In the genomic region with DNA sequence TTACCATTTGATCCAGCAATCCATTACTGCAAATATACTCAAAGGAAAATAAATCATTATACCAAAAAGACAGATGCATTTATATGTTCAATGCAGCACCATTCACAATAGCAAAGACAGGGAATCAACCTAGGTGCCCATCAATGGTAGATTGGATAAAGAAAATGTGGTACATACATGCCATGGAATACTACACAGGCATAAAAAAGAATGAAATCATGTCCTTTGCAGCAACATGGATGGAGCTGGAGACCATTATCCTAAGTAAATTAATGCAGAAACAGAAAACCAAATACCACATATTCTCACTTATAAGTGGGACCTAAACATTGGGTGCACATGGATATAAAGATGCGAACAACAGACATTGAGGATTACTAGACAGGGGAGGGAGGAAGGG, we compare ENCODE assay signal across 6 cellular contexts.
DNase-seq lines count a peak whose midpoint lies in the region; ATAC-seq, FAIRE-seq and TF ChIP-seq lines count a peak whose summit lies in the region.
"Not testable (repeated sequence)": the region's sequence is repeated elsewhere in the genome, so short reads cannot be mapped to it uniquely, and the experiment has no call there.

No MANE protein-coding gene starts in this region.

- H3K79me2 ChIP-seq in GM12878 (ENCODE audit: control insufficient read depth, insufficient read depth, low read length) = not testable (repeated sequence)
- peaks cover 23% of the 10 kb centered on the region for H3K79me2 ChIP-seq in K562 (ENCODE audit: control insufficient read depth, insufficient read depth, low read length)

- not testable (repeated sequence) for BruUV-seq in GM12878 (replicated peaks; lab: Mats Ljungman, UMichigan); K562 (replicated peaks; lab: Mats Ljungman, UMichigan)

- H2AFZ ChIP-seq in GM12878 (ENCODE audit: control insufficient read depth, low read depth, low read length); K562 (ENCODE audit: low read depth, low read length): not testable (repeated sequence)

- POLR2A ChIA-PET in HEK293 (lab: Yijun Ruan, JAX); GM12878 (lab: Charles Lee); K562 (lab: Yijun Ruan, JAX): not testable (repeated sequence)

- not testable (repeated sequence) for H3K9ac ChIP-seq in GM12878 (ENCODE audit: control insufficient read depth, insufficient read depth, low read length); K562 (ENCODE audit: insufficient read depth in 1 of 2, low read depth in 2 of 2, low read length in 2 of 2)

- WGBS in GM12878 (ENCODE audit: insufficient coverage, insufficient replicate concordance, low lambda C conversion rate, missing lambda C conversion rate) = 95% methylated on average over 1 of the region's 1 CpG
- WGBS in K562 (ENCODE audit: insufficient coverage, low coverage, missing lambda C conversion rate) = 100% methylated on average over 1 of the region's 1 CpG

- H3K4me3 ChIP-seq in HEK293 (ENCODE audit: low read depth, low read length); GM12878; K562: not testable (repeated sequence)

- not testable (repeated sequence) for H3K9me3 ChIP-seq in HEK293 (ENCODE audit: control insufficient read depth, insufficient read depth, low read depth, low read length); GM12878 (replicated peaks; ENCODE audit: control insufficient read depth, insufficient read depth, low read length); K562 (replicated peaks; ENCODE audit: control insufficient read depth, insufficient read depth, low read depth, low read length)

- H3K27me3 ChIP-seq in GM12878 (replicated peaks in 1 of 2; ENCODE audit: control insufficient read depth in 2 of 2, insufficient read depth in 2 of 2, low read length in 1 of 2); K562 (ENCODE audit: control insufficient read depth in 2 of 2, insufficient read depth in 2 of 2, low read length in 2 of 2): not testable (repeated sequence)

- not testable (repeated sequence) for TF ChIP-seq CTCF in HEK293 (tag by site-specific recombination; IDR thresholded peaks at IDR 0.05); GM12878 (IDR thresholded peaks at IDR 0.05 in 2 of 3, conservative IDR thresholded peaks at IDR 0.05 in 1 of 3; ENCODE audit: control insufficient read depth in 2 of 3, extremely low read depth in 1 of 3, insufficient read depth in 1 of 3, low read depth in 3 of 3, low read length in 3 of 3); K562 (IDR thresholded peaks at IDR 0.05 in 2 of 3, conservative IDR thresholded peaks at IDR 0.05 in 1 of 3; ENCODE audit: insufficient read depth in 2 of 3, low read depth in 1 of 3, low read length in 3 of 3)

- intact Hi-C loops in GM12878 (cut with micrococcal nuclease; ENCODE audit: unreplicated experiment); K562 (cut with micrococcal nuclease): not testable (repeated sequence)

- H4K20me1 ChIP-seq in GM12878 (ENCODE audit: control insufficient read depth, insufficient read depth); K562 (replicated peaks; ENCODE audit: control insufficient read depth, insufficient read depth, low read length): not testable (repeated sequence)

- TF ChIP-seq EP300 in GM12878 (IDR thresholded peaks at IDR 0.05; ENCODE audit: borderline replicate concordance in 1 of 2, control insufficient read depth in 1 of 2, low read depth in 2 of 2, low read length in 2 of 2); K562 (IDR thresholded peaks at IDR 0.05; ENCODE audit: low read length): not testable (repeated sequence)

- TF ChIP-seq RAD21 in GM12878 (IDR thresholded peaks at IDR 0.05; ENCODE audit: insufficient read depth, low read depth, low read length); K562 (CRISPR knock-in tag; conservative IDR thresholded peaks at IDR 0.05 in 1 of 2, IDR thresholded peaks at IDR 0.05 in 1 of 2): not testable (repeated sequence)

- SMC1A ChIA-PET in GM12878 (lab: Charles Lee; ENCODE audit: uncharacterized antibody, unreplicated experiment) = interaction anchor here (0.9 to 2.5 kb wide), 7 partner anchors 13 to 150 kb away, joined by 3 to 7 read pairs (median 3); no protein-coding TSS in a partner anchor

- H3K4me2 ChIP-seq in GM12878 (ENCODE audit: control insufficient read depth, insufficient read depth); K562 (ENCODE audit: insufficient read depth, low read length): not testable (repeated sequence)

- not testable (repeated sequence) for H3K9me1 ChIP-seq in K562 (ENCODE audit: control insufficient read depth, insufficient read depth, low read length)

- ATAC-seq in GM12878, K562: not testable (repeated sequence)

- CTCF ChIA-PET in HEK293 (lab: Yijun Ruan, JAX) (interaction anchor here (0.7 to 1.5 kb wide), 2 partner anchors 14 to 57 kb away, joined by 3 to 4 read pairs; no protein-coding TSS in a partner anchor), K562 (lab: Yijun Ruan, JAX; ENCODE audit: low intra/inter-chr PET ratio) (interaction anchor here (0.6 kb wide), 1 partner anchor 70 kb away, joined by 3 read pairs; no protein-coding TSS in a partner anchor)
- CTCF ChIA-PET in GM12878 (lab: Yijun Ruan, JAX) = not testable (repeated sequence)

- H3K4me1 ChIP-seq in HEK293 (ENCODE audit: control insufficient read depth, insufficient read depth, low read length) = not testable (repeated sequence)
- H3K4me1 ChIP-seq in GM12878 (ENCODE audit: control insufficient read depth, insufficient read depth, low read length) (peaks cover 26% of the 10 kb centered on the region), K562 (replicated peaks in 1 of 2; ENCODE audit: control insufficient read depth in 2 of 2, insufficient read depth in 2 of 2, low read length in 2 of 2) (peaks cover 3 to 13% of the 10 kb centered on the region in 2 experiments; a peak in 3 of 5 replicates)

- DNase-seq in GM12891 (ENCODE audit: insufficient read length, low spot score); GM18507 (ENCODE audit: extremely low spot score, insufficient read length, low read depth); GM19239 (ENCODE audit: insufficient read length, low spot score); GM12878 (ENCODE audit: low read depth, low spot score); K562 (ENCODE audit: extremely low read depth in 1 of 4, low spot score in 3 of 4): not testable (repeated sequence)

- not testable (repeated sequence) for H3K27ac ChIP-seq in HEK293 (ENCODE audit: extremely low read depth, low read depth, low read length); GM12878 (ENCODE audit: control insufficient read depth, insufficient read depth); K562 (ENCODE audit: extremely low read depth, low read depth, low read length)

- in situ Hi-C loops in GM12878 (cut with MboI); K562 (cut with MboI): not testable (repeated sequence)

- TF ChIP-seq POLR2A in GM12891 (IDR thresholded peaks at IDR 0.05; ENCODE audit: low read depth, low read length); GM12878 (IDR thresholded peaks at IDR 0.05; ENCODE audit: low read depth, low read length); K562 (conservative IDR thresholded peaks at IDR 0.05): not testable (repeated sequence)

- RAD21 ChIA-PET in GM12878 (lab: Charles Lee; ENCODE audit: unreplicated experiment) = interaction anchor here (1.3 to 2.3 kb wide), 2 partner anchors 42 to 84 kb away, joined by 3 to 10 read pairs; no protein-coding TSS in a partner anchor

- peak; percentile 43 for FAIRE-seq in GM12891 (lab: Jason Lieb, UNC)
- peak; percentile 47 for FAIRE-seq in GM18507 (lab: Jason Lieb, UNC)
- FAIRE-seq in GM19239 (lab: Jason Lieb, UNC) = peak; percentile 47
- not testable (repeated sequence) for FAIRE-seq in GM12878 (lab: Jason Lieb, UNC); K562 (lab: Jason Lieb, UNC)

- H3K36me3 ChIP-seq in HEK293 (ENCODE audit: control insufficient read depth in 2 of 2, insufficient read depth in 1 of 2, low read length in 2 of 2); GM12878 (ENCODE audit: control insufficient read depth in 2 of 2, insufficient read depth in 2 of 2, low read length in 1 of 2); K562 (ENCODE audit: control insufficient read depth, insufficient read depth, low read length): not testable (repeated sequence)

TF ChIP-seq in HEK293, 187 proteins besides CTCF, POLR2A, EP300 and RAD21:
- TF ChIP-seq ZNF146 (tag by site-specific recombination; IDR thresholded peaks at IDR 0.05) = peak; percentile 88

TF ChIP-seq in GM12878, 131 proteins besides CTCF, POLR2A, EP300 and RAD21:
- 0 out of 2 replicates have a peak, but pooled peaks have one; percentile 39 for TF ChIP-seq ZNF217 (IDR thresholded peaks at IDR 0.05)
TF ChIP-seq in GM12878: peak in this region for 1; not testable (repeated sequence) for 130.

TF ChIP-seq in K562, 482 proteins besides CTCF, POLR2A, EP300 and RAD21:
- TF ChIP-seq ZNF146 (CRISPR knock-in tag; IDR thresholded peaks at IDR 0.05; ENCODE audit: unreplicated experiment) (peak; percentile 73), RBM25 (IDR thresholded peaks at IDR 0.05; ENCODE audit: low read depth, low read length, severe bottlenecking) (peak; percentile 32)
